ENCODE assay signal across 8 cellular contexts in genomic region chr6:17015144-17015543, GRCh38.
DNase-seq lines count a peak whose midpoint lies in the region; ATAC-seq and TF ChIP-seq lines count a peak whose summit lies in the region.

No MANE protein-coding gene starts in this region.

- peaks cover 0 to 4% (median 0%) of the 10 kb centered on the region in 5 donors for H3K9me3 Mint-ChIP-seq in CD8-positive, alpha-beta memory T cell
- no peaks in the 10 kb centered on the region for H3K9me3 Mint-ChIP-seq in effector memory CD8-positive, alpha-beta T cell

- DNase-seq in CD8-positive, alpha-beta memory T cell = no peak
- peak in 1 of 3 experiments; percentile 0 for DNase-seq in effector memory CD8-positive, alpha-beta T cell
- DNase-seq in NCI-H2081 treated with DMSO at 0.1 percent for 48 hours (lab: John Stamatoyannopoulos, UW) = no peak
- no peak for DNase-seq in foreskin melanocyte
- no peak for DNase-seq in ascending aorta (ENCODE audit: low spot score in 2 of 2)

- no peaks in the 10 kb centered on the region for H3K36me3 ChIP-seq in CD8-positive, alpha-beta memory T cell (ENCODE audit: insufficient read depth, low read length)
- no peaks in the 10 kb centered on the region for H3K36me3 ChIP-seq in ascending aorta

- peak; percentile 96 for ATAC-seq in GM19467 (IDR thresholded peaks at IDR 0.05; ENCODE audit: unreplicated experiment)
- peak; percentile 79 for ATAC-seq in HG03571 (IDR thresholded peaks at IDR 0.05; ENCODE audit: unreplicated experiment)
- ATAC-seq in effector memory CD8-positive, alpha-beta T cell (replicated peaks) = peak; percentile 77
- no peak for ATAC-seq in HG02763 (IDR thresholded peaks at IDR 0.05; ENCODE audit: unreplicated experiment)

- peak overlapping the region; percentile 80 to 85 (median 81) for H3K4me3 Mint-ChIP-seq in CD8-positive, alpha-beta memory T cell
- peak overlapping the region; percentile 76 to 80 for H3K4me3 Mint-ChIP-seq in effector memory CD8-positive, alpha-beta T cell

- no peaks in the 10 kb centered on the region for H3K36me3 Mint-ChIP-seq in CD8-positive, alpha-beta memory T cell
- H3K36me3 Mint-ChIP-seq in effector memory CD8-positive, alpha-beta T cell (ENCODE audit: insufficient read depth) = peaks cover 7% of the 10 kb centered on the region

- no peak overlapping the region for H3K27ac ChIP-seq in CD8-positive, alpha-beta memory T cell (ENCODE audit: low read depth, low read length)
- H3K27ac ChIP-seq in ascending aorta = no peak overlapping the region

- peaks cover 1 to 20% of the 10 kb centered on the region in 2 donors for H3K27me3 Mint-ChIP-seq in CD8-positive, alpha-beta memory T cell
- H3K27me3 Mint-ChIP-seq in effector memory CD8-positive, alpha-beta T cell = peaks cover 0 to 10% of the 10 kb centered on the region in 2 donors

- intact Hi-C loops in ascending aorta (cut with DNase I) = loop anchor here (10.0 kb wide), 1 partner anchor 70 kb away; no protein-coding TSS in a partner anchor

- H3K4me3 ChIP-seq in CD8-positive, alpha-beta memory T cell (ENCODE audit: low read length) = no peak overlapping the region
- H3K4me3 ChIP-seq in ascending aorta = no peak overlapping the region

- no peaks in the 10 kb centered on the region for H3K9me3 ChIP-seq in CD8-positive, alpha-beta memory T cell (ENCODE audit: low read length)
- H3K9me3 ChIP-seq in ascending aorta = no peaks in the 10 kb centered on the region

- POLR2A ChIA-PET in CD8-positive, alpha-beta memory T cell (lab: Charles Lee) = no interaction called here

- TF ChIP-seq CTCF in ascending aorta (IDR thresholded peaks at IDR 0.05) = no peak

- no peaks in the 10 kb centered on the region for H3K27me3 ChIP-seq in CD8-positive, alpha-beta memory T cell (ENCODE audit: insufficient read depth, low read length, poor library complexity, severe bottlenecking)
- no peaks in the 10 kb centered on the region for H3K27me3 ChIP-seq in ascending aorta

- peaks cover 17 to 22% (median 20%) of the 10 kb centered on the region in 3 donors for H3K4me1 Mint-ChIP-seq in CD8-positive, alpha-beta memory T cell
- H3K4me1 Mint-ChIP-seq in effector memory CD8-positive, alpha-beta T cell (ENCODE audit: low read depth in 2 of 2) = peaks cover 8 to 17% of the 10 kb centered on the region in 2 donors

- H3K27ac Mint-ChIP-seq in CD8-positive, alpha-beta memory T cell = peak overlapping the region in 6 of 8 donors; percentile 32 to 91 (median 74)
- H3K27ac Mint-ChIP-seq in effector memory CD8-positive, alpha-beta T cell = peak overlapping the region; percentile 70

- CTCF ChIA-PET in CD8-positive, alpha-beta memory T cell (lab: Charles Lee) = interaction anchor here (0.6 kb wide), 1 partner anchor 27 kb away, joined by 3 read pairs; no protein-coding TSS in a partner anchor

- no peaks in the 10 kb centered on the region for H3K4me1 ChIP-seq in CD8-positive, alpha-beta memory T cell (ENCODE audit: insufficient read depth, low read length)
- peaks cover 0 to 3% of the 10 kb centered on the region in 2 donors for H3K4me1 ChIP-seq in ascending aorta
